Comparison of ENCODE assay signal across 1 cellular context in genomic region chr7:36670585-36671431, GRCh38.
TF ChIP-seq lines count a peak whose summit lies in the region.

No MANE protein-coding gene starts in this region.

TF ChIP-seq in IMR-90, 13 proteins besides CTCF, POLR2A, EP300 and RAD21:
- TF ChIP-seq SMC3 (IDR thresholded peaks at IDR 0.05; ENCODE audit: low read depth, low read length) (peak; percentile 95), BHLHE40 (IDR thresholded peaks at IDR 0.05; ENCODE audit: low read depth, low read length) (no peak)
